Comparison of ENCODE assay signal across 8 cellular contexts in the genomic region with DNA sequence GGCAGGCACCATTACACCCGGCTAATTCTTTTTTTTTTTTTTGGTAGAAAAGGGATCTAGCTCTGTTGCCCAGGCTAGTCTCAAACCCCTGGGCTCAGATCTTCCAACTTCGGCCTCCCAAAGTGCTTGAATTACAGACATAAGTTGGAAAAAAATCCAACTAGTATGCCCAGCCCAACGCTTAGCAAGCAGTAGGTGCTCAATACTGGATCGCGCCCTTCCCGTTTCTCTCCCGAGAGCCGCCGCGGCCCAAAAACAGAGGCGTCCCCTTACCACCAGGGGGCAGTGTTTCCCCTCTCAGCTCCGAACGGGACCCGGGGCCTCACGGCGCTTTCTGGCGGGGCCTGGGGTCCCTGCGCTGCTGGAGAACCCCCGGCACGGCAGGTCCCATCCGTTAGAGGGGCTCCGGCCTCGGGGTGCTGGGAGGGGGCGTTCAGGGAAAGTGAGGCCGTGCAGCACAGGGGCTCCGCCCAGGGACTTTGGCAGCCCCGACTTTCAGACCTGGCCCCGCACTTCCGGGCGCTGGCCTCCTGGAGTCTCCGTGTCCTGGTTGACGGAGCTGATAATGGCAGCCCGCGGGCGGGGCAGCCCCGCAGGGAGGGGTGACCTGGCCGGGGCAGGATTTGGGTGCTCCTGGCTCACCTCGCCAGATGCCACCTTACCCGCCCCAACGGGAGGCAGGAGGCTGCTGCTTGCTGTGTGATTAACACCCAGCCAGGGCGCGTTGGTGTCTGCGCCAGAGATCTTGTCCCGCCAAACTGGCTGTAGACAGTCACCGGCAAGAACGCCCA. TPM values are rescaled to one million over a fixed set of nuclear protein-coding genes. Genes with fewer than 3 reads are reported as not detected.
A peak's percentile ranks its signal among the peaks of the same experiment; 100 is the strongest.
DNase-seq lines count a peak whose midpoint lies in the region; ATAC-seq, FAIRE-seq and TF ChIP-seq lines count a peak whose summit lies in the region.

No MANE protein-coding gene starts in this region.

- no peaks in the 10 kb centered on the region for H3K9me3 Mint-ChIP-seq in WTC11

- no peak overlapping the region for H3K27ac Mint-ChIP-seq in WTC11

- TF ChIP-seq CTCF in WTC11 (IDR thresholded peaks at IDR 0.05) (peak; percentile 98), bronchial epithelial cell (IDR thresholded peaks at IDR 0.05; ENCODE audit: insufficient read depth, low read length, severe bottlenecking) (peak; percentile 92)

- CTCF ChIA-PET in WTC11 (lab: Charles Lee), result interaction anchor here (0.6 to 5.0 kb wide), 52 partner anchors 9 to 1038 kb away, joined by 3 to 101 read pairs (median 5); a partner anchor contains a TSS

- H3K4me3 ChIP-seq in bronchial epithelial cell (ENCODE audit: low read depth, low read length), result peak overlapping the region; percentile 35

- H3K36me3 ChIP-seq in bronchial epithelial cell (ENCODE audit: control insufficient read depth, insufficient read depth, low read length), result no peaks in the 10 kb centered on the region

- POLR2A ChIA-PET in WTC11 (lab: Charles Lee), result interaction anchor here (0.5 to 1.3 kb wide), 7 partner anchors 10 to 558 kb away, joined by 3 to 9 read pairs (median 3); no protein-coding TSS in a partner anchor

- H3K27me3 Mint-ChIP-seq in WTC11 (ENCODE audit: low read depth), result no peaks in the 10 kb centered on the region; the same call in 1 of the 2 replicates

- peak; percentile 77 for DNase-seq in EH (ENCODE audit: low read depth)
- peak; percentile 95 for DNase-seq in NCI-H2171 (lab: John Stamatoyannopoulos, UW)
- DNase-seq in WTC11 (ENCODE audit: low spot score), result peak; percentile 90
- DNase-seq in bronchial epithelial cell (ENCODE audit: low read depth), result peak; percentile 35
- peak; percentile 89 for DNase-seq in islet precursor cell
- peak; percentile 73 to 93 (median 83) for DNase-seq in stimulated activated CD4-positive, alpha-beta T cell treated with anti-CD3 and anti-CD28 coated beads, Interleukin-12 subunit alpha, Interleukin-12 subunit beta, amount 100 ng/mL, for 48 hours (ENCODE audit: low read depth in 2 of 3, low spot score in 1 of 3)
- no peak for DNase-seq in NCI-H187 treated with DMSO at 0.1 percent for 48 hours (lab: John Stamatoyannopoulos, UW)

- H3K36me3 Mint-ChIP-seq in WTC11, result no peaks in the 10 kb centered on the region

- peaks cover 5% of the 10 kb centered on the region; the same call in 1 of the 2 replicates for H3K4me1 Mint-ChIP-seq in WTC11

- peak overlapping the region; percentile 61 for H3K4me3 Mint-ChIP-seq in WTC11

- ATAC-seq in HG02623 (IDR thresholded peaks at IDR 0.05; ENCODE audit: unreplicated experiment), result peak; percentile 41
- peak; percentile 85 for ATAC-seq in WTC11

- FAIRE-seq in bronchial epithelial cell (lab: Jason Lieb, UNC), result no peak

- no peaks in the 10 kb centered on the region for H3K27me3 ChIP-seq in bronchial epithelial cell (ENCODE audit: control insufficient read depth, insufficient read depth, low read length)

TF ChIP-seq in WTC11, 78 proteins besides CTCF, POLR2A, EP300 and RAD21:
- TF ChIP-seq RELA (CRISPR knock-in tag; IDR thresholded peaks at IDR 0.05; ENCODE audit: borderline replicate concordance) (no peak), ZNF423 (CRISPR knock-in tag; IDR thresholded peaks at IDR 0.05) (peak; percentile 61), ATF1 (CRISPR knock-in tag; IDR thresholded peaks at IDR 0.05) (no peak), ZNF416 (CRISPR knock-in tag; IDR thresholded peaks at IDR 0.05) (0 out of 2 replicates have a peak, but pooled peaks have one; percentile 14), TEAD4 (CRISPR knock-in tag; IDR thresholded peaks at IDR 0.05) (no peak), ZNF232 (CRISPR knock-in tag; IDR thresholded peaks at IDR 0.05) (0 out of 2 replicates have a peak, but pooled peaks have one; percentile 33), ZNF121 (CRISPR knock-in tag; IDR thresholded peaks at IDR 0.05) (peak; percentile 80), NR3C1 (CRISPR knock-in tag; conservative IDR thresholded peaks at IDR 0.05; ENCODE audit: low read depth) (no peak), TCF7 (CRISPR knock-in tag; IDR thresholded peaks at IDR 0.05; ENCODE audit: low read depth) (no peak), ZNF138 (CRISPR knock-in tag; conservative IDR thresholded peaks at IDR 0.05) (no peak), HMGA2 (CRISPR knock-in tag; IDR thresholded peaks at IDR 0.05) (no peak)
- TF ChIP-seq, protein P1, sequence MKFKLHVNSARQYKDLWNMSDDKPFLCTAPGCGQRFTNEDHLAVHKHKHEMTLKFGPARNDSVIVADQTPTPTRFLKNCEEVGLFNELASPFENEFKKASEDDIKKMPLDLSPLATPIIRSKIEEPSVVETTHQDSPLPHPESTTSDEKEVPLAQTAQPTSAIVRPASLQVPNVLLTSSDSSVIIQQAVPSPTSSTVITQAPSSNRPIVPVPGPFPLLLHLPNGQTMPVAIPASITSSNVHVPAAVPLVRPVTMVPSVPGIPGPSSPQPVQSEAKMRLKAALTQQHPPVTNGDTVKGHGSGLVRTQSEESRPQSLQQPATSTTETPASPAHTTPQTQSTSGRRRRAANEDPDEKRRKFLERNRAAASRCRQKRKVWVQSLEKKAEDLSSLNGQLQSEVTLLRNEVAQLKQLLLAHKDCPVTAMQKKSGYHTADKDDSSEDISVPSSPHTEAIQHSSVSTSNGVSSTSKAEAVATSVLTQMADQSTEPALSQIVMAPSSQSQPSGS (CRISPR knock-in tag; IDR thresholded peaks at IDR 0.05; ENCODE audit: borderline replicate concordance, low read depth), result no peak
- TF ChIP-seq, protein P2, sequence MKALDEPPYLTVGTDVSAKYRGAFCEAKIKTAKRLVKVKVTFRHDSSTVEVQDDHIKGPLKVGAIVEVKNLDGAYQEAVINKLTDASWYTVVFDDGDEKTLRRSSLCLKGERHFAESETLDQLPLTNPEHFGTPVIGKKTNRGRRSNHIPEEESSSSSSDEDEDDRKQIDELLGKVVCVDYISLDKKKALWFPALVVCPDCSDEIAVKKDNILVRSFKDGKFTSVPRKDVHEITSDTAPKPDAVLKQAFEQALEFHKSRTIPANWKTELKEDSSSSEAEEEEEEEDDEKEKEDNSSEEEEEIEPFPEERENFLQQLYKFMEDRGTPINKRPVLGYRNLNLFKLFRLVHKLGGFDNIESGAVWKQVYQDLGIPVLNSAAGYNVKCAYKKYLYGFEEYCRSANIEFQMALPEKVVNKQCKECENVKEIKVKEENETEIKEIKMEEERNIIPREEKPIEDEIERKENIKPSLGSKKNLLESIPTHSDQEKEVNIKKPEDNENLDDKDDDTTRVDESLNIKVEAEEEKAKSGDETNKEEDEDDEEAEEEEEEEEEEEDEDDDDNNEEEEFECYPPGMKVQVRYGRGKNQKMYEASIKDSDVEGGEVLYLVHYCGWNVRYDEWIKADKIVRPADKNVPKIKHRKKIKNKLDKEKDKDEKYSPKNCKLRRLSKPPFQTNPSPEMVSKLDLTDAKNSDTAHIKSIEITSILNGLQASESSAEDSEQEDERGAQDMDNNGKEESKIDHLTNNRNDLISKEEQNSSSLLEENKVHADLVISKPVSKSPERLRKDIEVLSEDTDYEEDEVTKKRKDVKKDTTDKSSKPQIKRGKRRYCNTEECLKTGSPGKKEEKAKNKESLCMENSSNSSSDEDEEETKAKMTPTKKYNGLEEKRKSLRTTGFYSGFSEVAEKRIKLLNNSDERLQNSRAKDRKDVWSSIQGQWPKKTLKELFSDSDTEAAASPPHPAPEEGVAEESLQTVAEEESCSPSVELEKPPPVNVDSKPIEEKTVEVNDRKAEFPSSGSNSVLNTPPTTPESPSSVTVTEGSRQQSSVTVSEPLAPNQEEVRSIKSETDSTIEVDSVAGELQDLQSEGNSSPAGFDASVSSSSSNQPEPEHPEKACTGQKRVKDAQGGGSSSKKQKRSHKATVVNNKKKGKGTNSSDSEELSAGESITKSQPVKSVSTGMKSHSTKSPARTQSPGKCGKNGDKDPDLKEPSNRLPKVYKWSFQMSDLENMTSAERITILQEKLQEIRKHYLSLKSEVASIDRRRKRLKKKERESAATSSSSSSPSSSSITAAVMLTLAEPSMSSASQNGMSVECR (CRISPR knock-in tag; IDR thresholded peaks at IDR 0.05; ENCODE audit: borderline replicate concordance), result peak; percentile 39; the same call in 1 of the 2 replicates
- TF ChIP-seq, protein P3, sequence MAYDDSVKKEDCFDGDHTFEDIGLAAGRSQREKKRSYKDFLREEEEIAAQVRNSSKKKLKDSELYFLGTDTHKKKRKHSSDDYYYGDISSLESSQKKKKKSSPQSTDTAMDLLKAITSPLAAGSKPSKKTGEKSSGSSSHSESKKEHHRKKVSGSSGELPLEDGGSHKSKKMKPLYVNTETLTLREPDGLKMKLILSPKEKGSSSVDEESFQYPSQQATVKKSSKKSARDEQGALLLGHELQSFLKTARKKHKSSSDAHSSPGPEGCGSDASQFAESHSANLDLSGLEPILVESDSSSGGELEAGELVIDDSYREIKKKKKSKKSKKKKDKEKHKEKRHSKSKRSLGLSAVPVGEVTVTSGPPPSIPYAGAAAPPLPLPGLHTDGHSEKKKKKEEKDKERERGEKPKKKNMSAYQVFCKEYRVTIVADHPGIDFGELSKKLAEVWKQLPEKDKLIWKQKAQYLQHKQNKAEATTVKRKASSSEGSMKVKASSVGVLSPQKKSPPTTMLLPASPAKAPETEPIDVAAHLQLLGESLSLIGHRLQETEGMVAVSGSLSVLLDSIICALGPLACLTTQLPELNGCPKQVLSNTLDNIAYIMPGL (CRISPR knock-in tag; IDR thresholded peaks at IDR 0.05), result peak; percentile 87; the same call in 1 of the 2 replicates
- TF ChIP-seq, protein P4, sequence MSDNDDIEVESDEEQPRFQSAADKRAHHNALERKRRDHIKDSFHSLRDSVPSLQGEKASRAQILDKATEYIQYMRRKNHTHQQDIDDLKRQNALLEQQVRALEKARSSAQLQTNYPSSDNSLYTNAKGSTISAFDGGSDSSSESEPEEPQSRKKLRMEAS (CRISPR knock-in tag; IDR thresholded peaks at IDR 0.05), result peak; percentile 39; the same call in 1 of the 2 replicates
- TF ChIP-seq, protein P5, sequence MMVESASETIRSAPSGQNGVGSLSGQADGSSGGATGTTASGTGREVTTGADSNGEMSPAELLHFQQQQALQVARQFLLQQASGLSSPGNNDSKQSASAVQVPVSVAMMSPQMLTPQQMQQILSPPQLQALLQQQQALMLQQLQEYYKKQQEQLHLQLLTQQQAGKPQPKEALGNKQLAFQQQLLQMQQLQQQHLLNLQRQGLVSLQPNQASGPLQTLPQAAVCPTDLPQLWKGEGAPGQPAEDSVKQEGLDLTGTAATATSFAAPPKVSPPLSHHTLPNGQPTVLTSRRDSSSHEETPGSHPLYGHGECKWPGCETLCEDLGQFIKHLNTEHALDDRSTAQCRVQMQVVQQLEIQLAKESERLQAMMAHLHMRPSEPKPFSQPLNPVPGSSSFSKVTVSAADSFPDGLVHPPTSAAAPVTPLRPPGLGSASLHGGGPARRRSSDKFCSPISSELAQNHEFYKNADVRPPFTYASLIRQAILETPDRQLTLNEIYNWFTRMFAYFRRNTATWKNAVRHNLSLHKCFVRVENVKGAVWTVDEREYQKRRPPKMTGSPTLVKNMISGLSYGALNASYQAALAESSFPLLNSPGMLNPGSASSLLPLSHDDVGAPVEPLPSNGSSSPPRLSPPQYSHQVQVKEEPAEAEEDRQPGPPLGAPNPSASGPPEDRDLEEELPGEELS (CRISPR knock-in tag; IDR thresholded peaks at IDR 0.05), result 0 out of 2 replicates have a peak, but pooled peaks have one; percentile 15
TF ChIP-seq in WTC11: peak in this region for 8.

RNA-seq across cellular contexts. Expression of a gene that starts 15.2 kb away (rescaled TPM):
- total RNA-seq in WTC11 (2021), result 2.5 to 4.4 TPM (median 3.2 TPM) in 3 replicates
- total RNA-seq in bronchial epithelial cell, result 0.90 and 11.1 TPM in 2 replicates
